Comparison of ENCODE assay signal across 10 cellular contexts in the genomic region with DNA sequence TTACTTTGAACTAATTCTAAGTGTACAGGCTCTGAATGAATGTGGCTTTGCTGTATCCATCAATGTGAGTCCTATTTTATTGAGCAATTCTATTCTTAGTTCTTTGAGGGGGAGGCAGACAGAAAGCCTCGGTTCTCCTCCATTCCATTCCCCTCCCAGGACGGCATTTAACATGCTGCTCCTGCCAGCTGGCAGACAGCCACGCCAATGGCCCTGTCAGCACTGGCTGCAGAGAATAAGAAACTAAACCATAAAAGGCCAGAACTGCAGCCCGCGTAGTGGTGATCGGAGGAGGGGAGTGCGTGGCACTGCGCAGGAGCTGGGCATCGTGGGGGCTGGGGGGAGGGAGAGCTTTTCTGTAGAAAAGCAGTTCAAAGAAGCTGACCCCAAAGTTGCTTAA.
A peak's percentile ranks its signal among the peaks of the same experiment; 100 is the strongest.
DNase-seq lines count a peak whose midpoint lies in the region; ATAC-seq and TF ChIP-seq lines count a peak whose summit lies in the region.
"Had no signal": no experiment of that assay in that cellular context is flagged by ENCODE, and none has a peak within 500 bp of the region (broad histone marks: within the 10 kb centered on the region; RNA-seq: fewer than 3 reads in every experiment).

No MANE protein-coding gene starts in this region.

- WGBS in mammary epithelial cell (ENCODE audit: low coverage, missing lambda C conversion rate) = 26% methylated on average over 9 of the region's 9 CpGs
- 27 to 53% (median 39%) methylated on average over 9 of the region's 9 CpGs for WGBS in spleen, 5 donors

- H3K4me1 Mint-ChIP-seq in activated CD8-positive, alpha-beta T cell treated with anti-CD3 and anti-CD28 coated beads, Interleukin-2, amount 10 ng/mL, durations not matched to agents 7 days and 5 days (ENCODE audit: low read depth) = no peaks in the 10 kb centered on the region

- H3K27ac ChIP-seq in mammary epithelial cell (ENCODE audit: insufficient read depth, low read depth, low read length) (no peak overlapping the region), spleen (peak overlapping the region in 7 of 8 donors; percentile 49 to 76 (median 70))

- H3K27me3 ChIP-seq in mammary epithelial cell (ENCODE audit: insufficient read depth, low read length) (no peaks in the 10 kb centered on the region), spleen (replicated peaks in 1 of 7) (no peaks in the 10 kb centered on the region)

- no peak for TF ChIP-seq POLR2A in spleen (IDR thresholded peaks at IDR 0.05)

- no peak overlapping the region for H3K4me3 Mint-ChIP-seq in activated CD8-positive, alpha-beta T cell treated with anti-CD3 and anti-CD28 coated beads, Interleukin-2, amount 10 ng/mL, durations not matched to agents 7 days and 5 days
- H3K4me3 Mint-ChIP-seq: T-helper 1 cell treated with Interleukin-12 subunit alpha and Interleukin-12 subunit beta and Interleukin-4 antibody, amounts not matched to agents 30 μg/mL and 1 μg/mL, for 36 hours had no signal

- peak; percentile 36 for DNase-seq in KBM-7
- peak; percentile 57 for DNase-seq in mammary epithelial cell
- peak; percentile 90 for DNase-seq in kidney glomerular epithelial cell (lab: John Stamatoyannopoulos, UW)
- peak; percentile 86 for DNase-seq in spleen
- no peak for DNase-seq in activated CD4-positive, alpha-beta T cell treated with anti-CD3 and anti-CD28 coated beads, Interleukin-2, amount 50 U/mL, for 1 hour
- no peak for DNase-seq in activated CD8-positive, alpha-beta T cell treated with anti-CD3 and anti-CD28 coated beads, Interleukin-2, amount 10 ng/mL, durations not matched to agents 7 days and 5 days
- DNase-seq: mesendoderm had no signal

- dilution Hi-C loops in mammary epithelial cell (cut with HindIII; ENCODE audit: low sequenced_read_pairs) = no loop called here

- H3K4me3 ChIP-seq in mammary epithelial cell (replicated peaks in 1 of 3; ENCODE audit: insufficient read depth in 1 of 3, low read depth in 2 of 3, low read length in 3 of 3) (no peak overlapping the region), spleen (no peak overlapping the region)

- H3K79me2 ChIP-seq in mammary epithelial cell (ENCODE audit: insufficient read depth, low read length) = no peaks in the 10 kb centered on the region

- no peaks in the 10 kb centered on the region for H4K20me1 ChIP-seq in mammary epithelial cell (ENCODE audit: insufficient read depth, low read length)

- intact Hi-C loops in mammary epithelial cell (cut with micrococcal nuclease) (no loop called here), spleen (cut with DNase I; ENCODE audit: low total_unique reads) (no loop called here)

- ATAC-seq in HG02840 (IDR thresholded peaks at IDR 0.05; ENCODE audit: low FRiP score, unreplicated experiment) (no peak), GM18858 (IDR thresholded peaks at IDR 0.05; ENCODE audit: unreplicated experiment) (no peak)
- no peak for ATAC-seq in activated CD8-positive, alpha-beta T cell treated with anti-CD3 and anti-CD28 coated beads, Interleukin-2, amount 10 ng/mL, durations not matched to agents 7 days and 5 days

- H3K27ac Mint-ChIP-seq in activated CD8-positive, alpha-beta T cell treated with anti-CD3 and anti-CD28 coated beads, Interleukin-2, amount 10 ng/mL, durations not matched to agents 7 days and 5 days = no peak overlapping the region
- H3K27ac Mint-ChIP-seq: T-helper 1 cell treated with Interleukin-12 subunit alpha and Interleukin-12 subunit beta and Interleukin-4 antibody, amounts not matched to agents 30 μg/mL and 1 μg/mL, for 36 hours had no signal

- CTCF ChIA-PET in mammary epithelial cell (lab: Charles Lee; ENCODE audit: low non-redundant PET) = interaction anchor here (0.6 kb wide), 1 partner anchor 113 kb away, joined by 5 read pairs; no protein-coding TSS in a partner anchor
- CTCF ChIA-PET in activated CD8-positive, alpha-beta T cell treated with anti-CD3 and anti-CD28 coated beads, Interleukin-2, amount 10 ng/mL, durations not matched to agents 7 days and 5 days (lab: Charles Lee) = interaction anchor here (1.9 to 2.5 kb wide), 2 partner anchors 9 to 19 kb away, joined by 10 read pairs; no protein-coding TSS in a partner anchor

- H3K4me2 ChIP-seq in mammary epithelial cell (ENCODE audit: insufficient read depth, low read depth, low read length) = no peak overlapping the region

- in situ Hi-C loops in KBM-7 (cut with MboI; ENCODE audit: low pct_unique_long_range_greater_than_20kb, low sequenced_read_pairs) = no loop called here
- in situ Hi-C loops in mammary epithelial cell (cut with MboI; ENCODE audit: low sequenced_read_pairs in 2 of 2) = no loop called here

- POLR2A ChIA-PET in activated CD8-positive, alpha-beta T cell treated with anti-CD3 and anti-CD28 coated beads, Interleukin-2, amount 10 ng/mL, durations not matched to agents 7 days and 5 days (lab: Charles Lee) = no interaction called here

- no TSS peak for BruUV-seq in mammary epithelial cell (replicated peaks; lab: Mats Ljungman, UMichigan)

- H3K27me3 Mint-ChIP-seq in activated CD8-positive, alpha-beta T cell treated with anti-CD3 and anti-CD28 coated beads, Interleukin-2, amount 10 ng/mL, durations not matched to agents 7 days and 5 days (ENCODE audit: low read depth) = peaks cover 8% of the 10 kb centered on the region

- H3K9ac ChIP-seq in mammary epithelial cell (ENCODE audit: insufficient read depth, low read length) = no peak overlapping the region

- H3K9me3 ChIP-seq in mammary epithelial cell (replicated peaks; ENCODE audit: insufficient read depth, low read length) (no peaks in the 10 kb centered on the region), spleen (peaks cover 0 to 8% (median 0%) of the 10 kb centered on the region in 8 donors)

- H3K9me3 Mint-ChIP-seq in activated CD8-positive, alpha-beta T cell treated with anti-CD3 and anti-CD28 coated beads, Interleukin-2, amount 10 ng/mL, durations not matched to agents 7 days and 5 days (ENCODE audit: insufficient read depth) = no peaks in the 10 kb centered on the region

- peaks cover 10% of the 10 kb centered on the region for H3K4me1 ChIP-seq in mammary epithelial cell (ENCODE audit: insufficient read depth, low read length)
- H3K4me1 ChIP-seq in spleen = peaks cover 0 to 53% (median 24%) of the 10 kb centered on the region in 6 donors

- TF ChIP-seq CTCF in mammary epithelial cell (conservative IDR thresholded peaks at IDR 0.05 in 1 of 2, IDR thresholded peaks at IDR 0.05 in 1 of 2; ENCODE audit: extremely low read depth in 1 of 2, insufficient read depth in 1 of 2, low read depth in 1 of 2, low read length in 2 of 2) = no peak
- no peak for TF ChIP-seq CTCF in spleen (IDR thresholded peaks at IDR 0.05 in 8 of 11, conservative IDR thresholded peaks at IDR 0.05 in 3 of 11)

- H3K36me3 ChIP-seq in mammary epithelial cell (ENCODE audit: insufficient read depth, low read length) = peaks cover 41% of the 10 kb centered on the region
- H3K36me3 ChIP-seq in spleen = peaks cover 0 to 55% (median 4%) of the 10 kb centered on the region in 6 donors

- H3K36me3 Mint-ChIP-seq in activated CD8-positive, alpha-beta T cell treated with anti-CD3 and anti-CD28 coated beads, Interleukin-2, amount 10 ng/mL, durations not matched to agents 7 days and 5 days (ENCODE audit: low read depth) = no peaks in the 10 kb centered on the region

- H2AFZ ChIP-seq in mammary epithelial cell (ENCODE audit: low read depth, low read length) = no peak overlapping the region

Comparison
In these comparisons a context has a peak if more than half of its experiments do, and no peak if none do; other contexts are left out.
1. DNase-seq: peak in KBM-7 (single experiment), mammary epithelial cell (single experiment), kidney glomerular epithelial cell (single experiment) and spleen (single experiment); none in activated CD4-positive, alpha-beta T cell treated with anti-CD3 and anti-CD28 coated beads, Interleukin-2, amount 50 U/mL, for 1 hour (single experiment) and activated CD8-positive, alpha-beta T cell treated with anti-CD3 and anti-CD28 coated beads, Interleukin-2, amount 10 ng/mL, durations not matched to agents 7 days and 5 days (single experiment).